14 cellular contexts compared by ENCODE assay signal in the genomic region with DNA sequence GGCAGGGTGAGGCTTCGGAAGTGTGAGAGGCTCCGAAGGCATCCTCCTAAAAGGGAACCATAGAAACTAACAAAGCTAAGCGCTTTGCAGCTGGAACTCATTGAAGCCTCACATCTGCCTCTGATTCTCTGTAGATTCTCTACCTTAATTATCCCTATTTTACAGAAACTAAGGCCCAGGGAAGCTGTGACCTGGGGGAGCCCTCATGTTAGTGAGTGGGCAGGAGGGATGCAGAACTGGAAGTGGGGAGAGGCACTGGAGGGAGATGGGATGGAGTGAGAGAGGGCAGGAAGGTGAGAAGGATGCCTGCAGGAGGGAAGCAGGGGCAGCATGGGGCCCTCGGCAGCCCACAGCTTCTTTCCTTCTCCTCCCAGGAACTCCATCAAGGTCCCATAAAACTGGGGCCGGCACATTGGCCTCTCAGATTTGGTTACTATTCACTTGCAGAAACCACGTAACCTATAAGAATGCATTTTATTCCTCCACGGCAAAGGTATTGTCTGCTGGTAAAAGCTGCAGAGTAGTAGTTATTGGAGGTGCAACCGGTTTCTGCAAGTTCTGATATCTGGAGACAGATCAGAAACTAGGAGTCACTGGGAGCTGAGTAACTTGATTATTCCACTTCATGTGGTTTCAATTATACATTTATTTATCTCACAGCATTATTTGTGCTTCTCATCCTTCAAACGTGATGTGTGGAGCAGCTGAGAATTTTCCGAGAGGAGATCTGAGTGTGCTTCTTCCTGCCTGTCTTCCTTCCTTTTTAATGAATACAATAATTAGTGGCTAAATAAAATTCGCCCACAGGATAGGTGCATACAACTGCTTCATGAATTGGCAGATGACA. TPM values are rescaled to one million over a fixed set of nuclear protein-coding genes. Genes with fewer than 3 reads are reported as not detected.
DNase-seq lines count a peak whose midpoint lies in the region; TF ChIP-seq lines count a peak whose summit lies in the region.
"Had no signal": no experiment of that assay in that cellular context is flagged by ENCODE, and none has a peak within 500 bp of the region (broad histone marks: within the 10 kb centered on the region; RNA-seq: fewer than 3 reads in every experiment).

No MANE protein-coding gene starts in this region.

- H3K27ac Mint-ChIP-seq in chondrocyte (ENCODE audit: unreplicated experiment), result no peak overlapping the region
- H3K27ac Mint-ChIP-seq: activated CD4-positive, alpha-beta memory T cell treated with anti-CD3 and anti-CD28 coated beads for 36 hours; endodermal cell; mesothelial cell of epicardium; natural killer cell had no signal

- no peak overlapping the region for H3K4me3 ChIP-seq in spleen

- TF ChIP-seq CTCF in GM13976 (IDR thresholded peaks at IDR 0.05; ENCODE audit: borderline replicate concordance, control extremely low read depth, extremely low read depth, insufficient read depth, missing control alignments) (no peak), spleen (IDR thresholded peaks at IDR 0.05 in 8 of 11, conservative IDR thresholded peaks at IDR 0.05 in 3 of 11) (no peak), chondrocyte (IDR thresholded peaks at IDR 0.05) (no peak)

- H3K27ac ChIP-seq in spleen, result no peak overlapping the region
- H3K27ac ChIP-seq: RWPE1 had no signal

- in situ Hi-C loops in GM13976 (cut with MboI; ENCODE audit: low sequenced_read_pairs, unreplicated experiment), result loop anchor here (25.0 kb wide), 1 partner anchor 757 kb away; no protein-coding TSS in a partner anchor

- 71 to 83% (median 77%) methylated on average over 11 of the region's 11 CpGs for WGBS in spleen, 5 donors

- H3K4me3 Mint-ChIP-seq in chondrocyte (ENCODE audit: unreplicated experiment), result no peak overlapping the region
- H3K4me3 Mint-ChIP-seq: endodermal cell, mesothelial cell of epicardium, natural killer cell had no signal

- intact Hi-C loops in spleen (cut with DNase I; ENCODE audit: low total_unique reads), result loop anchor here (5.0 kb wide), 1 partner anchor 867 kb away; no protein-coding TSS in a partner anchor

- H3K36me3 ChIP-seq in spleen, result no peaks in the 10 kb centered on the region

- peaks cover 14% of the 10 kb centered on the region for H3K4me1 Mint-ChIP-seq in chondrocyte (ENCODE audit: low read depth)
- H3K4me1 Mint-ChIP-seq: endodermal cell had no signal

- no peak for TF ChIP-seq POLR2A in spleen (IDR thresholded peaks at IDR 0.05)

- peaks cover 28% of the 10 kb centered on the region for H3K27me3 Mint-ChIP-seq in chondrocyte (ENCODE audit: low read depth)

- peaks cover 0 to 33% (median 15%) of the 10 kb centered on the region in 6 donors for H3K4me1 ChIP-seq in spleen

- no peaks in the 10 kb centered on the region for H3K9me3 ChIP-seq in spleen
- H3K9me3 ChIP-seq: Caco-2 had no signal

- H3K27me3 ChIP-seq in spleen (replicated peaks in 1 of 7), result peaks cover 0 to 33% (median 0%) of the 10 kb centered on the region in 7 donors

- peak; percentile 12 for DNase-seq in GM13976 (ENCODE audit: low spot score)
- peak; percentile 79 for DNase-seq in SK-N-DZ (ENCODE audit: low spot score)
- DNase-seq in fibroblast of peridontal ligament (ENCODE audit: extremely low read depth), result peak; percentile 31
- DNase-seq in spleen, result peak; percentile 61
- DNase-seq in chondrocyte (ENCODE audit: low spot score), result no peak
- DNase-seq in OCI-M2 (lab: John Stamatoyannopoulos, UW; ENCODE audit: unreplicated experiment), result no peak
- no peak for DNase-seq in NCI-H748 (lab: John Stamatoyannopoulos, UW; ENCODE audit: unreplicated experiment)

- peaks cover under 1% of the 10 kb centered on the region for H3K9me3 Mint-ChIP-seq in chondrocyte (ENCODE audit: low read depth)
- H3K9me3 Mint-ChIP-seq: activated CD4-positive, alpha-beta memory T cell treated with anti-CD3 and anti-CD28 coated beads for 36 hours; IgD-negative memory B cell; natural killer cell had no signal

- no peaks in the 10 kb centered on the region for H3K36me3 Mint-ChIP-seq in chondrocyte (ENCODE audit: low read depth)
- H3K36me3 Mint-ChIP-seq: activated CD4-positive, alpha-beta memory T cell treated with anti-CD3 and anti-CD28 coated beads for 36 hours; IgD-negative memory B cell; mesothelial cell of epicardium had no signal

RNA-seq across cellular contexts. Expression of gene CHCHD6, which starts 24.0 kb away (rescaled TPM):
- polyA plus RNA-seq in SK-N-DZ (2014; cell fraction: cytosol; rRNA removed), result 74.0 and 83.9 TPM in 2 replicates
- 44.6 and 58.6 TPM in 2 replicates for polyA plus RNA-seq in SK-N-DZ (2014; cell fraction: nucleus; rRNA removed)
- total RNA-seq in spleen (10 to 100 TPM in 4 of 7 donors, 1 to 10 TPM in 3; 6.3 to 14.6 (median 10.3) TPM), chondrocyte (15.2 to 17.1 TPM (median 15.3 TPM) in 3 replicates)
- polyA plus RNA-seq in spleen, result 10 to 100 TPM; 13.1 to 39.1 (median 17.9) TPM

RNA-seq across cellular contexts. Expression of gene TXNRD3, which starts 25.1 kb away (rescaled TPM):
- polyA plus RNA-seq in SK-N-DZ (2014; cell fraction: cytosol; rRNA removed), result 4.2 and 4.6 TPM in 2 replicates
- 4.3 and 5.7 TPM in 2 replicates for polyA plus RNA-seq in SK-N-DZ (2014; cell fraction: nucleus; rRNA removed)
- total RNA-seq in spleen (10 to 100 TPM in 1 of 7 donors, 1 to 10 TPM in 6; 3.7 to 12.9 (median 7.6) TPM), chondrocyte (11.3 to 15.1 TPM (median 14.2 TPM) in 3 replicates)
- polyA plus RNA-seq in spleen, result 1 to 10 TPM; 3.7 to 5.8 (median 5.1) TPM

Comparison
In these comparisons a context has a peak if more than half of its experiments do, and no peak if none do; other contexts are left out.
1. DNase-seq: peak in GM13976 (single experiment), SK-N-DZ (single experiment), fibroblast of peridontal ligament (single experiment) and spleen (single experiment); none in chondrocyte (single experiment), OCI-M2 (single experiment) and NCI-H748 (single experiment).